24 cellular contexts compared by ENCODE assay signal in the genomic region with DNA sequence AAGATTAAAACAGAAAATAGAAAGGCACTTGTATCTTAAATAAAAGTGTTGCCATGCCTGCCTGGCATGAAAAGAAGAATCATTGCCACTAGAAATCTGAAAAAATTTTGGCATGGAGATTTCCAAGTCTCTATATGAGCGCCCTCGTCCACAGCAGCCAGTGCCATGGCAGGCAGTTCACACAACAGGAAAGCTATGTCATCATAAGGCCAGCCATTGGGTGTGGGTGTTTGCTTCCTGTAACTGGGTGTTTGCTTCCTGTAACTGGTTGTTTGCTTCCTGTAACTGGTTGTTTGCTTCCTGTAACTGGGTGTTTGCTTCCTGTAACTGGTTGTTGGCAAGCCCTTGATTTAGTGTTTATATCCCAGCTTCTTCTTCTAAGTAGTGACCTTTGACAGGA.
DNase-seq lines count a peak whose midpoint lies in the region; ATAC-seq and TF ChIP-seq lines count a peak whose summit lies in the region.
"Had no signal": no experiment of that assay in that cellular context is flagged by ENCODE, and none has a peak within 500 bp of the region (broad histone marks: within the 10 kb centered on the region; RNA-seq: fewer than 3 reads in every experiment).

No MANE protein-coding gene starts in this region.

- H3K27ac ChIP-seq in right atrium auricular region: no peak overlapping the region
- peak overlapping the region in 1 of 12 donors; percentile 4 for H3K27ac ChIP-seq in heart left ventricle
- H3K27ac ChIP-seq in upper lobe of right lung: peak overlapping the region; percentile 26
- H3K27ac ChIP-seq: SK-N-MC, tibial nerve had no signal

- no peaks in the 10 kb centered on the region for H3K9me3 ChIP-seq in right atrium auricular region
- H3K9me3 ChIP-seq in heart left ventricle: no peaks in the 10 kb centered on the region
- no peaks in the 10 kb centered on the region for H3K9me3 ChIP-seq in upper lobe of right lung
- H3K9me3 ChIP-seq: tibial nerve had no signal

- CTCF ChIA-PET in activated CD8-positive, alpha-beta T cell treated with anti-CD3 and anti-CD28 coated beads for 36 hours (lab: Charles Lee): no interaction called here

- no peaks in the 10 kb centered on the region for H3K36me3 Mint-ChIP-seq in activated CD8-positive, alpha-beta T cell treated with anti-CD3 and anti-CD28 coated beads for 36 hours (ENCODE audit: low read depth)
- H3K36me3 Mint-ChIP-seq: CD4-positive, alpha-beta memory T cell had no signal

- no peak for TF ChIP-seq POLR2A in heart left ventricle (IDR thresholded peaks at IDR 0.05)
- no peak for TF ChIP-seq POLR2A in erythroblast (IDR thresholded peaks at IDR 0.05; ENCODE audit: low read length)

- TF ChIP-seq CTCF in right atrium auricular region (IDR thresholded peaks at IDR 0.05): no peak
- TF ChIP-seq CTCF in activated CD8-positive, alpha-beta T cell treated with anti-CD3 and anti-CD28 coated beads for 36 hours (IDR thresholded peaks at IDR 0.05): no peak
- no peak for TF ChIP-seq CTCF in heart left ventricle (IDR thresholded peaks at IDR 0.05)
- no peak for TF ChIP-seq CTCF in upper lobe of right lung (IDR thresholded peaks at IDR 0.05)

- peaks cover 5% of the 10 kb centered on the region for H3K9me3 Mint-ChIP-seq in activated CD8-positive, alpha-beta T cell treated with anti-CD3 and anti-CD28 coated beads for 36 hours
- H3K9me3 Mint-ChIP-seq: GM23338, neural crest cell had no signal

- H3K4me3 ChIP-seq in right atrium auricular region: no peak overlapping the region
- no peak overlapping the region for H3K4me3 ChIP-seq in heart left ventricle
- H3K4me3 ChIP-seq in upper lobe of right lung: no peak overlapping the region
- H3K4me3 ChIP-seq: GM23338, SK-N-MC, tibial nerve had no signal

- POLR2A ChIA-PET in activated CD8-positive, alpha-beta T cell treated with anti-CD3 and anti-CD28 coated beads for 36 hours (lab: Charles Lee): no interaction called here

- intact Hi-C loops in Right ventricle myocardium inferior (cut with DNase I): no loop called here
- intact Hi-C loops in activated CD8-positive, alpha-beta T cell treated with anti-CD3 and anti-CD28 coated beads for 36 hours (cut with micrococcal nuclease): no loop called here
- intact Hi-C loops in heart left ventricle (cut with DNase I): no loop called here
- intact Hi-C loops in upper lobe of right lung (cut with DNase I): no loop called here

- peak; percentile 44 for ATAC-seq in Right ventricle myocardium inferior
- peak; percentile 39 for ATAC-seq in activated CD8-positive, alpha-beta T cell treated with anti-CD3 and anti-CD28 coated beads for 36 hours
- peak in 3 of 4 donors; percentile 34 to 64 (median 63) for ATAC-seq in heart left ventricle
- peak; percentile 50 for ATAC-seq in upper lobe of right lung
- no peak for ATAC-seq in HG02970 (IDR thresholded peaks at IDR 0.05; ENCODE audit: low FRiP score, unreplicated experiment)
- ATAC-seq: GM23338, left lobe of liver had no signal

- no peaks in the 10 kb centered on the region for H3K27me3 ChIP-seq in right atrium auricular region
- peaks cover 0 to 3% (median 0%) of the 10 kb centered on the region in 9 donors for H3K27me3 ChIP-seq in heart left ventricle
- no peaks in the 10 kb centered on the region for H3K27me3 ChIP-seq in upper lobe of right lung
- H3K27me3 ChIP-seq: tibial nerve had no signal

- DNase-seq in Right ventricle myocardium inferior (ENCODE audit: missing footprints): no peak
- no peak for DNase-seq in right atrium auricular region (ENCODE audit: low spot score)
- peak; percentile 9 for DNase-seq in activated CD8-positive, alpha-beta T cell treated with anti-CD3 and anti-CD28 coated beads for 36 hours
- DNase-seq in heart left ventricle: no peak
- no peak for DNase-seq in upper lobe of right lung
- DNase-seq in erythroblast (lab: John Stamatoyannopoulos, UW): no peak
- DNase-seq: activated CD4-positive, CD25-positive, alpha-beta regulatory T cell; amygdala; CD4-positive, alpha-beta memory T cell; DMS53; KBM-7; NCI-H2029 treated with DMSO at 0.1 percent for 48 hours; NCI-H510A; NK-92 treated with Interleukin-12 subunit alpha and Interleukin-12 subunit beta, amount 100 ng/mL, for 24 hours; stimulated activated CD4-positive, alpha-beta T cell treated with anti-CD3 and anti-CD28 coated beads, Interleukin-2, amount 100 ng/mL, for 24 hours; stimulated activated naive CD4-positive, alpha-beta T cell had no signal

- H3K4me3 Mint-ChIP-seq in activated CD8-positive, alpha-beta T cell treated with anti-CD3 and anti-CD28 coated beads for 36 hours: no peak overlapping the region
- H3K4me3 Mint-ChIP-seq: GM23338; neural crest cell; T-helper 2 cell treated with Interferon-gamma antibody and Interleukin-4, amounts not matched to agents 5 μg/mL and 100 μg/mL, for 36 hours had no signal

- H3K4me1 ChIP-seq in right atrium auricular region (no peaks in the 10 kb centered on the region), heart left ventricle (peaks cover 0 to 6% (median 0%) of the 10 kb centered on the region in 12 donors), upper lobe of right lung (no peaks in the 10 kb centered on the region)
- H3K4me1 ChIP-seq: tibial nerve had no signal

- WGBS in heart left ventricle, 4 donors: 46 to 83% (median 56%) methylated on average over 2 of the region's 2 CpGs

- no peaks in the 10 kb centered on the region for H3K36me3 ChIP-seq in right atrium auricular region
- H3K36me3 ChIP-seq in heart left ventricle: no peaks in the 10 kb centered on the region
- H3K36me3 ChIP-seq in upper lobe of right lung: no peaks in the 10 kb centered on the region
- H3K36me3 ChIP-seq: tibial nerve had no signal

- H3K27ac Mint-ChIP-seq in activated CD8-positive, alpha-beta T cell treated with anti-CD3 and anti-CD28 coated beads for 36 hours: no peak overlapping the region
- H3K27ac Mint-ChIP-seq: GM23338; progenitor cell of endocrine pancreas; T-helper 2 cell treated with Interferon-gamma antibody and Interleukin-4, amounts not matched to agents 5 μg/mL and 100 μg/mL, for 36 hours had no signal

- H3K27me3 Mint-ChIP-seq in activated CD8-positive, alpha-beta T cell treated with anti-CD3 and anti-CD28 coated beads for 36 hours: no peaks in the 10 kb centered on the region
- H3K27me3 Mint-ChIP-seq: CD4-positive, alpha-beta memory T cell had no signal

- peaks cover 9% of the 10 kb centered on the region for H3K4me1 Mint-ChIP-seq in activated CD8-positive, alpha-beta T cell treated with anti-CD3 and anti-CD28 coated beads for 36 hours (ENCODE audit: low read depth)
- H3K4me1 Mint-ChIP-seq: GM23338 had no signal
